Comparison of ENCODE assay signal across 36 cellular contexts in the genomic region with DNA sequence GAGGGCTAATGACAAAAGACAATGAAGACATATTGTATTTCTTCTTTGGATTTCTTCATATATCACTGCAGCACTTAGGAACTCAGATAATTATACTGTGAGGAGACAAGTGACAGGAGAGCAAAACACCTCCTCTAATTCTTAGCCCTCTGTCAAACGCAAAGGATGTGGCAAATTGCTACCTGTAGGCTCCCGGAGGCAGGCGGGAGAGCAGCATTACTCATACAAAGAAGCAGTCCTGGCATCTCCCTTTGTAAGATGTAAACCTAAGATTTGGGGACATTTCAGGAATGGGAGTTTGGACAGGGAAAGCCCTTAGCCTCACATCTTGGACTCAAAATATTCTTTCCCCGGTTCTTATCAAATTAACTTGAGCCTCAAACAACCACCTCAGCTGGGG.
"Had no signal": no experiment of that assay in that cellular context is flagged by ENCODE, and none has a peak within 500 bp of the region (broad histone marks: within the 10 kb centered on the region; RNA-seq: fewer than 3 reads in every experiment).

No MANE protein-coding gene starts in this region.

- H3K27ac Mint-ChIP-seq: activated CD4-positive, alpha-beta memory T cell treated with anti-CD3 and anti-CD28 coated beads, Interleukin-2, amount 10 ng/mL, durations not matched to agents 7 days and 5 days; activated CD4-positive, alpha-beta T cell treated with anti-CD3 and anti-CD28 coated beads, Interleukin-2, amount 10 ng/mL, durations not matched to agents 7 days and 5 days; activated naive CD8-positive, alpha-beta T cell; activated T-helper 17 cell treated with anti-CD3 and anti-CD28 coated beads, Interleukin-2, amount 50 U/mL, for 72 hours; mesothelial cell of epicardium; naive B cell; nephron progenitor cell; stimulated activated memory B cell treated with anti-CD40 and anti-IgM and Interleukin-4, amounts not matched to agents 10 μg/mL and 1 μg/mL and 100 μg/mL, for 72 hours; T-helper 1 cell treated with Interleukin-12 subunit alpha and Interleukin-12 subunit beta and Interleukin-4 antibody, amounts not matched to agents 30 μg/mL and 1 μg/mL, for 36 hours had no signal

- H3K27ac ChIP-seq: body of pancreas, cardiac muscle cell, colonic mucosa, gastroesophageal sphincter, heart left ventricle, pancreas, prostate gland, sigmoid colon, stomach, tibial artery, WERI-Rb-1 had no signal

- H3K4me1 ChIP-seq: body of pancreas, colonic mucosa, gastroesophageal sphincter, heart left ventricle, pancreas, prostate gland, sigmoid colon, stomach, tibial artery had no signal

- H3K9me3 Mint-ChIP-seq: activated CD4-positive, alpha-beta memory T cell treated with anti-CD3 and anti-CD28 coated beads, Interleukin-2, amount 10 ng/mL, durations not matched to agents 7 days and 5 days; activated CD4-positive, alpha-beta T cell treated with anti-CD3 and anti-CD28 coated beads, Interleukin-2, amount 10 ng/mL, durations not matched to agents 7 days and 5 days; activated T-cell treated with anti-CD3 and anti-CD28 coated beads, Interleukin-2, amount 50 U/mL, for 4 hours; activated T-helper 17 cell treated with anti-CD3 and anti-CD28 coated beads, Interleukin-2, amount 50 U/mL, for 72 hours; mesothelial cell of epicardium; nephron progenitor cell; stimulated activated memory B cell treated with anti-CD40 and anti-IgM and Interleukin-4, amounts not matched to agents 10 μg/mL and 1 μg/mL and 100 μg/mL, for 72 hours; T-helper 1 cell treated with Interleukin-12 subunit alpha and Interleukin-12 subunit beta and Interleukin-4 antibody, amounts not matched to agents 30 μg/mL and 1 μg/mL, for 36 hours had no signal

- H3K36me3 ChIP-seq: cardiac muscle cell, colonic mucosa, gastroesophageal sphincter, heart left ventricle, pancreas, prostate gland, sigmoid colon, stomach, tibial artery, WERI-Rb-1 had no signal

- H3K4me1 Mint-ChIP-seq: activated CD4-positive, alpha-beta memory T cell treated with anti-CD3 and anti-CD28 coated beads, Interleukin-2, amount 10 ng/mL, durations not matched to agents 7 days and 5 days; activated CD4-positive, alpha-beta T cell treated with anti-CD3 and anti-CD28 coated beads, Interleukin-2, amount 10 ng/mL, durations not matched to agents 7 days and 5 days; activated T-helper 17 cell treated with anti-CD3 and anti-CD28 coated beads, Interleukin-2, amount 50 U/mL, for 72 hours; mesothelial cell of epicardium; naive B cell; stimulated activated memory B cell treated with anti-CD40 and anti-IgM and Interleukin-4, amounts not matched to agents 10 μg/mL and 1 μg/mL and 100 μg/mL, for 72 hours had no signal

- H3K4me3 Mint-ChIP-seq: activated CD4-positive, alpha-beta memory T cell treated with anti-CD3 and anti-CD28 coated beads, Interleukin-2, amount 10 ng/mL, durations not matched to agents 7 days and 5 days; activated CD4-positive, alpha-beta T cell treated with anti-CD3 and anti-CD28 coated beads, Interleukin-2, amount 10 ng/mL, durations not matched to agents 7 days and 5 days; activated naive CD8-positive, alpha-beta T cell; activated T-cell treated with anti-CD3 and anti-CD28 coated beads, Interleukin-2, amount 50 U/mL, for 4 hours; activated T-helper 17 cell treated with anti-CD3 and anti-CD28 coated beads, Interleukin-2, amount 50 U/mL, for 72 hours; mesothelial cell of epicardium; naive B cell; nephron progenitor cell; stimulated activated memory B cell treated with anti-CD40 and anti-IgM and Interleukin-4, amounts not matched to agents 10 μg/mL and 1 μg/mL and 100 μg/mL, for 72 hours; T-helper 1 cell treated with Interleukin-12 subunit alpha and Interleukin-12 subunit beta and Interleukin-4 antibody, amounts not matched to agents 30 μg/mL and 1 μg/mL, for 36 hours had no signal

- H3K4me3 ChIP-seq: body of pancreas, cardiac muscle cell, colonic mucosa, gastroesophageal sphincter, heart left ventricle, pancreas, prostate gland, sigmoid colon, stomach, tibial artery had no signal

- DNase-seq: activated CD4-positive, alpha-beta memory T cell treated with anti-CD3 and anti-CD28 coated beads, Interleukin-2, amount 10 ng/mL, durations not matched to agents 7 days and 5 days; activated CD4-positive, alpha-beta T cell treated with anti-CD3 and anti-CD28 coated beads for 1 hour; activated CD4-positive, alpha-beta T cell treated with anti-CD3 and anti-CD28 coated beads, Interleukin-2, amount 10 ng/mL, durations not matched to agents 7 days and 5 days; activated CD8-positive, alpha-beta memory T cell treated with anti-CD3 and anti-CD28 coated beads, Interleukin-2, amount 50 U/mL, for 48 hours; activated gamma-delta T cell treated with Interleukin-2 at 50 U/mL for 16 hours; activated T-cell treated with anti-CD3 and anti-CD28 coated beads, Interleukin-2, amount 50 U/mL, for 4 hours; aorta; body of pancreas; cerebellar nuclear complex; colonic mucosa; effector CD8-positive, alpha-beta T cell; erythroblast; heart left ventricle; hypothalamus; left cardiac atrium; left ventricle myocardium superior; naive B cell; nephron progenitor cell; pancreas; sigmoid colon; small intestine; stimulated activated CD4-positive, alpha-beta T cell treated with anti-CD3 and anti-CD28 coated beads, Interleukin-4, amount 100 ng/mL, for 4 hours; stimulated activated CD8-positive, alpha-beta memory T cell treated with anti-CD3 and anti-CD28 coated beads, Interleukin-4, amount 100 ng/mL, for 48 hours; stomach; SW 1271; T-helper 9 cell; tibial artery; WERI-Rb-1 had no signal

- H3K9me3 ChIP-seq: body of pancreas, colonic mucosa, gastroesophageal sphincter, heart left ventricle, pancreas, prostate gland, sigmoid colon, stomach, tibial artery had no signal

- H3K36me3 Mint-ChIP-seq: activated naive CD8-positive, alpha-beta T cell; mesothelial cell of epicardium; naive B cell; stimulated activated memory B cell treated with anti-CD40 and anti-IgM and Interleukin-4, amounts not matched to agents 10 μg/mL and 1 μg/mL and 100 μg/mL, for 72 hours had no signal

- H3K27me3 ChIP-seq: body of pancreas, colonic mucosa, sigmoid colon, stomach, tibial artery had no signal

- H3K27me3 Mint-ChIP-seq: activated CD4-positive, alpha-beta memory T cell treated with anti-CD3 and anti-CD28 coated beads, Interleukin-2, amount 10 ng/mL, durations not matched to agents 7 days and 5 days; activated CD4-positive, alpha-beta T cell treated with anti-CD3 and anti-CD28 coated beads, Interleukin-2, amount 10 ng/mL, durations not matched to agents 7 days and 5 days; activated T-helper 17 cell treated with anti-CD3 and anti-CD28 coated beads, Interleukin-2, amount 50 U/mL, for 72 hours; naive B cell; stimulated activated memory B cell treated with anti-CD40 and anti-IgM and Interleukin-4, amounts not matched to agents 10 μg/mL and 1 μg/mL and 100 μg/mL, for 72 hours had no signal
